In the genomic region with DNA sequence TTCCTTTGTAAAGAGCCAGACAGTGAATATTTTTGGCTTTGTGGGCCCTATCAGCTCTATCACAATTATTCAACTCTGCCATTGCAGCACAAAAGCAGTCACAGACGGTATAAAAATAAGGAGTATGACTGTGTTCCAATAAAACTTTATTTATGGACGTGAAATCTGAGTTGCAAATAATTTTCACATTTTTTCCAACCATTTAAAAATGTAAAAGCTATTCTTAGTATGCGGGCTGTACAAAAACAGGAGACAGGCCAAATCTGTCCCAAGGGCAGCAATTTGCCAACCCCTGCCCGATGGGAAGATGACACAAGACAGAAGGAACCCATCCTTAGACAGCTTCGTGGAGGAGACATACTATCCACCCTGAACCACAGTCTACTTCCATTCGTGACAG, we compare ENCODE assay signal across 21 cellular contexts.
"Had no signal": no experiment of that assay in that cellular context is flagged by ENCODE, and none has a peak within 500 bp of the region (broad histone marks: within the 10 kb centered on the region; RNA-seq: fewer than 3 reads in every experiment).

No MANE protein-coding gene starts in this region.

- H3K4me3 ChIP-seq: body of pancreas, esophagus squamous epithelium, hepatocyte, left lung, upper lobe of left lung had no signal

- H3K4me2 ChIP-seq: hepatocyte had no signal

- H3K9me3 ChIP-seq: body of pancreas, esophagus squamous epithelium, left lung, upper lobe of left lung had no signal

- H3K36me3 ChIP-seq: esophagus squamous epithelium, left lung, upper lobe of left lung had no signal

- H3K27me3 Mint-ChIP-seq: activated CD8-positive, alpha-beta T cell treated with anti-CD3 and anti-CD28 coated beads for 36 hours; activated naive CD4-positive, alpha-beta T cell treated with anti-CD3 and anti-CD28 coated beads, Interleukin-2, amount 50 U/mL, for 24 hours; central memory CD8-positive, alpha-beta T cell; stimulated activated naive CD8-positive, alpha-beta T cell treated with anti-CD3 and anti-CD28 coated beads, Interleukin-15, amount 100 ng/mL, for 72 hours had no signal

- H3K9me3 Mint-ChIP-seq: activated naive CD4-positive, alpha-beta T cell treated with anti-CD3 and anti-CD28 coated beads, Interleukin-2, amount 50 U/mL, for 24 hours; activated T-cell treated with anti-CD3 and anti-CD28 coated beads, Interleukin-2, amount 50 U/mL, for 4 hours; central memory CD8-positive, alpha-beta T cell; naive thymus-derived CD8-positive, alpha-beta T cell; stimulated activated naive CD8-positive, alpha-beta T cell treated with anti-CD3 and anti-CD28 coated beads, Interleukin-15, amount 100 ng/mL, for 72 hours had no signal

- H2AFZ ChIP-seq: hepatocyte had no signal

- H3K27me3 ChIP-seq: body of pancreas, esophagus squamous epithelium, hepatocyte, left lung, upper lobe of left lung had no signal

- DNase-seq: activated CD4-positive, alpha-beta T cell treated with anti-CD3 and anti-CD28 coated beads for 4 hours; activated CD8-positive, alpha-beta T cell treated with anti-CD3 and anti-CD28 coated beads for 36 hours; activated effector memory CD4-positive, alpha-beta T cell treated with anti-CD3 and anti-CD28 coated beads, Interleukin-2, amount 50 U/mL, for 16 hours; activated T-cell treated with anti-CD3 and anti-CD28 coated beads, Interleukin-2, amount 50 U/mL, for 4 hours; amniotic stem cell; body of pancreas; cortex of kidney; effector CD8-positive, alpha-beta T cell; esophagus squamous epithelium; left lung; mammary epithelial cell; naive thymus-derived CD8-positive, alpha-beta T cell; posterior cingulate gyrus; small intestine; stimulated activated CD4-positive, alpha-beta T cell treated with anti-CD3 and anti-CD28 coated beads, Interleukin-4, amount 100 ng/mL, for 4 hours; stimulated activated CD8-positive, alpha-beta memory T cell treated with anti-CD3 and anti-CD28 coated beads, Interleukin-4, amount 100 ng/mL, for 48 hours; stimulated activated naive CD8-positive, alpha-beta T cell treated with anti-CD3 and anti-CD28 coated beads, Interleukin-15, amount 100 ng/mL, for 72 hours; upper lobe of left lung had no signal

- H3K27ac Mint-ChIP-seq: activated CD8-positive, alpha-beta T cell treated with anti-CD3 and anti-CD28 coated beads for 36 hours; activated naive CD4-positive, alpha-beta T cell treated with anti-CD3 and anti-CD28 coated beads, Interleukin-2, amount 50 U/mL, for 24 hours; stimulated activated naive CD8-positive, alpha-beta T cell treated with anti-CD3 and anti-CD28 coated beads, Interleukin-15, amount 100 ng/mL, for 72 hours had no signal

- H3K4me3 Mint-ChIP-seq: activated CD8-positive, alpha-beta T cell treated with anti-CD3 and anti-CD28 coated beads for 36 hours; activated naive CD4-positive, alpha-beta T cell treated with anti-CD3 and anti-CD28 coated beads, Interleukin-2, amount 50 U/mL, for 24 hours; activated T-cell treated with anti-CD3 and anti-CD28 coated beads, Interleukin-2, amount 50 U/mL, for 4 hours; central memory CD8-positive, alpha-beta T cell; stimulated activated naive CD8-positive, alpha-beta T cell treated with anti-CD3 and anti-CD28 coated beads, Interleukin-15, amount 100 ng/mL, for 72 hours had no signal

- H3K27ac ChIP-seq: esophagus squamous epithelium, hepatocyte, left lung, upper lobe of left lung had no signal

- ATAC-seq: activated CD8-positive, alpha-beta T cell treated with anti-CD3 and anti-CD28 coated beads for 36 hours; activated T-cell treated with anti-CD3 and anti-CD28 coated beads, Interleukin-2, amount 50 U/mL, for 4 hours; body of pancreas; left lung; naive thymus-derived CD8-positive, alpha-beta T cell; stimulated activated naive CD8-positive, alpha-beta T cell treated with anti-CD3 and anti-CD28 coated beads, Interleukin-15, amount 100 ng/mL, for 72 hours had no signal
